9 cellular contexts compared by ENCODE assay signal in the genomic region with DNA sequence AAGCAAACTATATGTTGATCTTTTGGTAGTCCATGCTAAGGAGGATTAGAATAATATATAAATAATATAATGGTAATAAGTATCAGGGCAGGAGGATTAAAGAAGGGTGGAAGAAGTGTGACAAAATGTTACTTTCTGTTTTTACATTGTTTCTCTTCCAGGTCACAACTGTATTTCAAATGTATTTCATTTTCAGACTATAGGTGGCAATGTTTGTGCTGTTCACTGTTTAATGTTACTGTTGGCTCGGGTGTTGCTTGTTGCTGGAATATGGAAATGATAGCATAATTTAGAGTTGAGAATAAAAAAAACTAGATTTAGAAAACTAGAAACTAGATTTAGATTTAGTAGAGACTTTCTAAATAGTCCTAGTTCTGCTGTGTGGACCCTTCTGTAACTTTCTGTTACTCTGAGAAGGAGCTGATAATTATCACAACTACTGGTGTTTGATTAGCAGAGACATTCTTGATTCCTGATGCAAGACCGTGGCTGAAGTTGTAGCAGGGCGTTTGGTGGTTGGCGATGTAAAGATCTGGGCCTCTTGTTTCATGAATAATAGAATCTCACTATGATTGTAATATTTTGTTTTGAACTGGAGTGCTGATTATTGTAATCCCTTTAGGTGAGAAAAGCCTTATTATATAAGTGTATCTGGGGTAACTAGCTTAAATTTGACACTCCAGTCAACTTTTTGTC. TPM values are rescaled to one million over a fixed set of nuclear protein-coding genes. Genes with fewer than 3 reads are reported as not detected.
DNase-seq lines count a peak whose midpoint lies in the region; ATAC-seq, FAIRE-seq and TF ChIP-seq lines count a peak whose summit lies in the region.
"Had no signal": no experiment of that assay in that cellular context is flagged by ENCODE, and none has a peak within 500 bp of the region (broad histone marks: within the 10 kb centered on the region; RNA-seq: fewer than 3 reads in every experiment).

No MANE protein-coding gene starts in this region.

- peaks cover 14% of the 10 kb centered on the region; the same call in 1 of the 2 replicates for H3F3A ChIP-seq in MM.1S (ENCODE audit: insufficient read depth, low read length)

- TF ChIP-seq CTCF in A549 (IDR thresholded peaks at IDR 0.05) (peak; percentile 52), MM.1S (IDR thresholded peaks at IDR 0.05; ENCODE audit: low read length) (peak; percentile 56), spleen (IDR thresholded peaks at IDR 0.05 in 8 of 11, conservative IDR thresholded peaks at IDR 0.05 in 3 of 11) (peak in 4 of 11 experiments; percentile 15 to 32 (median 24)), sigmoid colon (IDR thresholded peaks at IDR 0.05) (no peak)

- intact Hi-C loops in spleen (cut with DNase I; ENCODE audit: low total_unique reads) = no loop called here
- intact Hi-C loops in sigmoid colon (cut with DNase I) = no loop called here

- TF ChIP-seq POLR2A in A549 (IDR thresholded peaks at IDR 0.05; ENCODE audit: low read length) (no peak), spleen (IDR thresholded peaks at IDR 0.05) (no peak), sigmoid colon (IDR thresholded peaks at IDR 0.05) (no peak)

- no peaks in the 10 kb centered on the region for H3K27me3 ChIP-seq in MM.1S (replicated peaks; ENCODE audit: insufficient read depth, low read length)
- H3K27me3 ChIP-seq in spleen (replicated peaks in 1 of 7) = no peaks in the 10 kb centered on the region
- no peaks in the 10 kb centered on the region for H3K27me3 ChIP-seq in sigmoid colon

- no peaks in the 10 kb centered on the region for H3K9me3 ChIP-seq in A549
- no peaks in the 10 kb centered on the region for H3K9me3 ChIP-seq in MM.1S (replicated peaks; ENCODE audit: insufficient read depth, low read length)
- H3K9me3 ChIP-seq in spleen = no peaks in the 10 kb centered on the region
- H3K9me3 ChIP-seq in sigmoid colon = no peaks in the 10 kb centered on the region

- H3K4me3 ChIP-seq in A549 = no peak overlapping the region
- no peak overlapping the region for H3K4me3 ChIP-seq in MM.1S (ENCODE audit: low read length)
- H3K4me3 ChIP-seq in spleen = no peak overlapping the region
- no peak overlapping the region for H3K4me3 ChIP-seq in sigmoid colon

- 35% methylated on average over 4 of the region's 4 CpGs for WGBS in A549 (ENCODE audit: missing lambda C conversion rate)
- WGBS in spleen, 5 donors = 44 to 66% (median 50%) methylated on average over 4 of the region's 4 CpGs
- WGBS in sigmoid colon, 2 donors = 43 to 61% methylated on average over 4 of the region's 4 CpGs

- POLR2A ChIA-PET in A549 (lab: Yijun Ruan, JAX) = no interaction called here

- H2AFZ ChIP-seq in MM.1S (ENCODE audit: low read length) = peak overlapping the region; percentile 62

- peak overlapping the region; percentile 59 for H3K4me2 ChIP-seq in A549
- peak overlapping the region; percentile 47 for H3K4me2 ChIP-seq in MM.1S (ENCODE audit: low read depth, low read length)

- H3K4me1 Mint-ChIP-seq in effector memory CD8-positive, alpha-beta T cell (ENCODE audit: low read depth in 2 of 2) = peaks cover 0 to 2% of the 10 kb centered on the region in 2 donors
- peaks cover 0 to 4% of the 10 kb centered on the region in 2 donors for H3K4me1 Mint-ChIP-seq in stimulated activated naive B cell treated with anti-CD40 and anti-IgM and Interleukin-4, amounts not matched to agents 10 μg/mL and 1 μg/mL and 100 μg/mL, for 72 hours

- no peaks in the 10 kb centered on the region for H3K9me2 ChIP-seq in MM.1S (replicated peaks; ENCODE audit: insufficient read depth, low read length)

- no peak overlapping the region for H3K9ac ChIP-seq in MM.1S (ENCODE audit: low read length)

- H3K79me2 ChIP-seq in MM.1S (ENCODE audit: low read length) = peaks cover 20% of the 10 kb centered on the region; the same call in 1 of the 2 replicates

- peaks cover 0 to 6% of the 10 kb centered on the region in 2 donors for H3K27me3 Mint-ChIP-seq in effector memory CD8-positive, alpha-beta T cell
- no peaks in the 10 kb centered on the region for H3K27me3 Mint-ChIP-seq in stimulated activated naive B cell treated with anti-CD40 and anti-IgM and Interleukin-4, amounts not matched to agents 10 μg/mL and 1 μg/mL and 100 μg/mL, for 72 hours
- H3K27me3 Mint-ChIP-seq: activated naive CD4-positive, alpha-beta T cell treated with anti-CD3 and anti-CD28 coated beads, Interleukin-2, amount 50 U/mL, for 24 hours had no signal

- no peaks in the 10 kb centered on the region for H4K20me1 ChIP-seq in MM.1S (ENCODE audit: insufficient read depth, low read length)

- ATAC-seq in A549 (peak; percentile 64 to 70; a peak in 4 of 6 replicates), GM18519 (IDR thresholded peaks at IDR 0.05; ENCODE audit: low FRiP score, unreplicated experiment) (peak; percentile 53), HG03565 (IDR thresholded peaks at IDR 0.05; ENCODE audit: unreplicated experiment) (no peak)
- ATAC-seq in effector memory CD8-positive, alpha-beta T cell (replicated peaks) = peak; percentile 48
- peak; percentile 54 to 60 for ATAC-seq in stimulated activated naive B cell treated with anti-CD40 and anti-IgM and Interleukin-4, amounts not matched to agents 10 μg/mL and 1 μg/mL and 100 μg/mL, for 72 hours (replicated peaks)

- TF ChIP-seq RAD21 in A549 (conservative IDR thresholded peaks at IDR 0.05 in 1 of 2, IDR thresholded peaks at IDR 0.05 in 1 of 2) = peak; percentile 44; a peak in 4 of 5 replicates

- H3K4me1 ChIP-seq in A549 (peaks cover 39% of the 10 kb centered on the region), MM.1S (ENCODE audit: low read length) (peaks cover 37% of the 10 kb centered on the region), spleen (peaks cover 0 to 8% (median 0%) of the 10 kb centered on the region in 6 donors), sigmoid colon (peaks cover 0 to 17% (median 3%) of the 10 kb centered on the region in 4 donors)

- no peaks in the 10 kb centered on the region for H3K9me3 Mint-ChIP-seq in effector memory CD8-positive, alpha-beta T cell
- no peaks in the 10 kb centered on the region for H3K9me3 Mint-ChIP-seq in stimulated activated naive B cell treated with anti-CD40 and anti-IgM and Interleukin-4, amounts not matched to agents 10 μg/mL and 1 μg/mL and 100 μg/mL, for 72 hours
- H3K9me3 Mint-ChIP-seq: activated naive CD4-positive, alpha-beta T cell treated with anti-CD3 and anti-CD28 coated beads, Interleukin-2, amount 50 U/mL, for 24 hours had no signal

- no peaks in the 10 kb centered on the region for H3K36me3 ChIP-seq in MM.1S (replicated peaks; ENCODE audit: insufficient read depth, low read length)
- H3K36me3 ChIP-seq in spleen = no peaks in the 10 kb centered on the region
- H3K36me3 ChIP-seq in sigmoid colon = no peaks in the 10 kb centered on the region

- H3K27ac ChIP-seq in A549 = peak overlapping the region; percentile 11 to 53; a peak in 3 of 6 replicates
- H3K27ac ChIP-seq in MM.1S (ENCODE audit: low read length) = peak overlapping the region; percentile 4; the same call in 1 of the 2 replicates
- no peak overlapping the region for H3K27ac ChIP-seq in spleen
- H3K27ac ChIP-seq in sigmoid colon = no peak overlapping the region

- no peaks in the 10 kb centered on the region for H3K36me3 Mint-ChIP-seq in effector memory CD8-positive, alpha-beta T cell (ENCODE audit: insufficient read depth)
- no peaks in the 10 kb centered on the region for H3K36me3 Mint-ChIP-seq in stimulated activated naive B cell treated with anti-CD40 and anti-IgM and Interleukin-4, amounts not matched to agents 10 μg/mL and 1 μg/mL and 100 μg/mL, for 72 hours
- H3K36me3 Mint-ChIP-seq: activated naive CD4-positive, alpha-beta T cell treated with anti-CD3 and anti-CD28 coated beads, Interleukin-2, amount 50 U/mL, for 24 hours had no signal

- H3K4me3 Mint-ChIP-seq in effector memory CD8-positive, alpha-beta T cell = no peak overlapping the region
- H3K4me3 Mint-ChIP-seq in stimulated activated naive B cell treated with anti-CD40 and anti-IgM and Interleukin-4, amounts not matched to agents 10 μg/mL and 1 μg/mL and 100 μg/mL, for 72 hours = no peak overlapping the region
- H3K4me3 Mint-ChIP-seq: activated naive CD4-positive, alpha-beta T cell treated with anti-CD3 and anti-CD28 coated beads, Interleukin-2, amount 50 U/mL, for 24 hours had no signal

- DNase-seq in A549 (ENCODE audit: low read depth in 1 of 2, low spot score in 1 of 2) (peak in 1 of 2 experiments; percentile 25), MM.1S (peak; percentile 55), spleen (no peak), sigmoid colon (no peak)
- DNase-seq in effector memory CD8-positive, alpha-beta T cell = no peak
- no peak for DNase-seq in stimulated activated naive B cell treated with anti-CD40 and anti-IgM and Interleukin-4, amounts not matched to agents 10 μg/mL and 1 μg/mL and 100 μg/mL, for 72 hours

- H3K27ac Mint-ChIP-seq in effector memory CD8-positive, alpha-beta T cell = no peak overlapping the region
- no peak overlapping the region for H3K27ac Mint-ChIP-seq in stimulated activated naive B cell treated with anti-CD40 and anti-IgM and Interleukin-4, amounts not matched to agents 10 μg/mL and 1 μg/mL and 100 μg/mL, for 72 hours
- H3K27ac Mint-ChIP-seq: activated naive CD4-positive, alpha-beta T cell treated with anti-CD3 and anti-CD28 coated beads, Interleukin-2, amount 50 U/mL, for 24 hours had no signal

- FAIRE-seq in A549 (lab: Jason Lieb, UNC) = no peak

- TF ChIP-seq EP300 in A549 (IDR thresholded peaks at IDR 0.05) (no peak), sigmoid colon (IDR thresholded peaks at IDR 0.05) (no peak)

- CTCF ChIA-PET in A549 (lab: Yijun Ruan, JAX) = interaction anchor here (0.5 to 2.6 kb wide), 15 partner anchors 8 to 385 kb away, joined by 3 to 11 read pairs (median 3); a partner anchor contains a TSS

TF ChIP-seq in A549, 52 proteins besides CTCF, POLR2A, EP300 and RAD21:
- TF ChIP-seq TFCP2L1 (CRISPR knock-in tag; IDR thresholded peaks at IDR 0.05) (no peak), SMC3 (IDR thresholded peaks at IDR 0.05) (peak; percentile 51)
TF ChIP-seq in A549: peak in this region for 1.

RNA-seq across cellular contexts. Expression of a gene that starts 7.9 kb away (rescaled TPM):
- polyA plus RNA-seq in A549 (2011; rRNA removed) (36.5 TPM in 2 replicates), A549 (2017; fragmentation: RNase III; extraction: RNeasy Plus Mini Kit Qiagen cat#74134 plus additional on column Dnase treatment) (18.0 to 22.6 TPM (median 21.7 TPM) in 3 replicates), spleen (10 to 100 TPM in 1 of 3 donors, 1 to 10 TPM in 2; 8.7 to 14.1 (median 9.0) TPM), sigmoid colon (100 to 1,000 TPM in 1 of 3 donors, 10 to 100 TPM in 2; 56.1 to 104 (median 64.3) TPM)
- polyA plus RNA-seq in A549 (2012; cell fraction: cytosol; rRNA removed) = 24.0 and 26.7 TPM in 2 replicates
- 36.6 and 42.2 TPM in 2 replicates for polyA plus RNA-seq in A549 (2012; cell fraction: nucleus; rRNA removed)
- 42.8 and 47.3 TPM in 2 replicates for polyA minus RNA-seq in A549 (2011; rRNA and poly(A)+ RNA removed)
- total RNA-seq in spleen (10 to 100 TPM; 14.3 to 26.9 (median 24.9) TPM), sigmoid colon (10 to 100 TPM; 52.0 to 62.9 (median 55.9) TPM)

Comparison
In these comparisons a context has a peak if more than half of its experiments do, and no peak if none do; other contexts are left out.
1. H3K27ac ChIP-seq: peak in A549 (2 of 2) and MM.1S (single experiment); none in spleen (0 of 8) and sigmoid colon (0 of 4).
2. CTCF ChIP-seq: peak in A549 (single experiment) and MM.1S (single experiment); none in sigmoid colon (0 of 4).